In genomic region chr4:139665690-139666529, GRCh38 we compare ENCODE assay signal across 8 cellular contexts. TPM values are rescaled to one million over a fixed set of nuclear protein-coding genes. Genes with fewer than 3 reads are reported as not detected.
DNase-seq lines count a peak whose midpoint lies in the region; ATAC-seq and TF ChIP-seq lines count a peak whose summit lies in the region.

Gene MGST2 (plus strand): TSS chr4:139665819. CDS start chr4:139666020, 201 bp downstream.

- TF ChIP-seq CTCF in NB4 (IDR thresholded peaks at IDR 0.05; ENCODE audit: low read depth, low read length), result no peak

- intact Hi-C loops in T-helper 2 cell treated with Interferon-gamma antibody and Interleukin-4, amounts not matched to agents 100 ng/mL and 5 ng/mL, for 36 hours (cut with micrococcal nuclease), result loop anchor here (1.0 to 10.0 kb wide), 4 partner anchors 9 to 859 kb away; partner anchors contain the start of genes ELMOD2 and RAB33B

- H3K4me3 ChIP-seq in NB4 (ENCODE audit: low read depth, low read length), result peak within 1 kb of the TSS; percentile 68
- H3K4me3 ChIP-seq in skin epidermis, result peak within 1 kb of the TSS; percentile 32 to 54 (median 52)

- H3K27ac ChIP-seq in skin epidermis, result peak within 1 kb of the TSS; percentile 27 to 92 (median 86)

- ATAC-seq in HG02610 (IDR thresholded peaks at IDR 0.05; ENCODE audit: unreplicated experiment), result peak; percentile 84

- TF ChIP-seq POLR2A in NB4 (IDR thresholded peaks at IDR 0.05; ENCODE audit: extremely low read depth, insufficient read length), result no peak

- peak; percentile 8 to 18 for DNase-seq in activated CD4-positive, alpha-beta T cell treated with anti-CD3 and anti-CD28 coated beads for 4 hours
- DNase-seq in activated CD4-positive, alpha-beta T cell treated with anti-CD3 and anti-CD28 coated beads for 1 hour, result no peak
- DNase-seq in NB4 (ENCODE audit: low read depth), result peak; percentile 79
- DNase-seq in cerebellum (ENCODE audit: low spot score), result peak; percentile 64
- DNase-seq in islet precursor cell, result peak; percentile 91

RNA-seq across cellular contexts. Expression of gene MGST2, which starts in this region (rescaled TPM):
- total RNA-seq in T-helper 2 cell treated with Interferon-gamma antibody and Interleukin-4, amounts not matched to agents 100 ng/mL and 5 ng/mL, for 36 hours, result 34.2 and 37.8 TPM in 2 replicates
- 9.3 TPM for total RNA-seq in cerebellum
